In genomic region chr7:22786290-22786932, GRCh38 we compare ENCODE assay signal across 25 cellular contexts. TPM values are rescaled to one million over a fixed set of nuclear protein-coding genes. Genes with fewer than 3 reads are reported as not detected.
DNase-seq lines count a peak whose midpoint lies in the region; ATAC-seq and TF ChIP-seq lines count a peak whose summit lies in the region.
"Had no signal": no experiment of that assay in that cellular context is flagged by ENCODE, and none has a peak within 500 bp of the region (broad histone marks: within the 10 kb centered on the region; RNA-seq: fewer than 3 reads in every experiment).

No MANE protein-coding gene starts in this region.

- H3K4me1 Mint-ChIP-seq in activated T-helper 1 cell treated with anti-CD3 and anti-CD28 coated beads, Interleukin-12 subunit alpha, Interleukin-12 subunit beta, Interleukin-2, Interleukin-4 antibody, amounts not matched to agents 30 ng/mL and 10 ng/mL and 1 ng/mL, durations not matched to agents 14 hours and 24 hours and 36 hours (ENCODE audit: low read depth), result no peaks in the 10 kb centered on the region
- H3K4me1 Mint-ChIP-seq: activated CD4-positive, alpha-beta memory T cell treated with anti-CD3 and anti-CD28 coated beads, Interleukin-2, amount 10 ng/mL, durations not matched to agents 7 days and 5 days; activated naive CD8-positive, alpha-beta T cell treated with anti-CD3 and anti-CD28 coated beads, Interleukin-2, amount 50 U/mL, for 24 hours; CD14-positive monocyte; neural crest cell had no signal

- H3K27ac Mint-ChIP-seq in activated T-helper 1 cell treated with anti-CD3 and anti-CD28 coated beads, Interleukin-12 subunit alpha, Interleukin-12 subunit beta, Interleukin-2, Interleukin-4 antibody, amounts not matched to agents 30 ng/mL and 10 ng/mL and 1 ng/mL, durations not matched to agents 14 hours and 24 hours and 36 hours, result no peak overlapping the region
- H3K27ac Mint-ChIP-seq: activated CD4-positive, alpha-beta memory T cell treated with anti-CD3 and anti-CD28 coated beads, Interleukin-2, amount 10 ng/mL, durations not matched to agents 7 days and 5 days; activated naive CD8-positive, alpha-beta T cell treated with anti-CD3 and anti-CD28 coated beads, Interleukin-2, amount 50 U/mL, for 24 hours; CD14-positive monocyte; stimulated activated naive B cell treated with anti-CD40 and anti-IgM and Interleukin-4, amounts not matched to agents 10 μg/mL and 1 μg/mL and 100 μg/mL, for 72 hours had no signal

- peaks cover 11% of the 10 kb centered on the region for H3K27me3 Mint-ChIP-seq in activated T-helper 1 cell treated with anti-CD3 and anti-CD28 coated beads, Interleukin-12 subunit alpha, Interleukin-12 subunit beta, Interleukin-2, Interleukin-4 antibody, amounts not matched to agents 30 ng/mL and 10 ng/mL and 1 ng/mL, durations not matched to agents 14 hours and 24 hours and 36 hours (ENCODE audit: insufficient read depth)
- H3K27me3 Mint-ChIP-seq: activated naive CD8-positive, alpha-beta T cell treated with anti-CD3 and anti-CD28 coated beads, Interleukin-2, amount 50 U/mL, for 24 hours; stimulated activated naive B cell treated with anti-CD40 and anti-IgM and Interleukin-4, amounts not matched to agents 10 μg/mL and 1 μg/mL and 100 μg/mL, for 72 hours had no signal

- peak; percentile 84 for ATAC-seq in left colon
- no peak for ATAC-seq in HG02885 (IDR thresholded peaks at IDR 0.05; ENCODE audit: poor library complexity, unreplicated experiment)
- ATAC-seq: activated naive CD8-positive, alpha-beta T cell treated with anti-CD3 and anti-CD28 coated beads, Interleukin-2, amount 50 U/mL, for 24 hours; GM12878; stimulated activated naive B cell treated with anti-CD40 and anti-IgM and Interleukin-4, amounts not matched to agents 10 μg/mL and 1 μg/mL and 100 μg/mL, for 72 hours had no signal

- peak overlapping the region; percentile 7 for H3K27ac ChIP-seq in 22Rv1
- H3K27ac ChIP-seq: uterus had no signal

- H3K36me3 Mint-ChIP-seq in activated T-helper 1 cell treated with anti-CD3 and anti-CD28 coated beads, Interleukin-12 subunit alpha, Interleukin-12 subunit beta, Interleukin-2, Interleukin-4 antibody, amounts not matched to agents 30 ng/mL and 10 ng/mL and 1 ng/mL, durations not matched to agents 14 hours and 24 hours and 36 hours (ENCODE audit: low read depth), result no peaks in the 10 kb centered on the region
- H3K36me3 Mint-ChIP-seq: CD14-positive monocyte; stimulated activated naive B cell treated with anti-CD40 and anti-IgM and Interleukin-4, amounts not matched to agents 10 μg/mL and 1 μg/mL and 100 μg/mL, for 72 hours had no signal

- intact Hi-C loops in left colon (cut with DNase I, micrococcal nuclease), result loop anchor here in 1 of 2 donors (10.0 kb wide), 1 partner anchor 232 kb away; no protein-coding TSS in a partner anchor
- intact Hi-C loops in activated T-helper 1 cell treated with anti-CD3 and anti-CD28 coated beads, Interleukin-12 subunit alpha, Interleukin-12 subunit beta, Interleukin-2, Interleukin-4 antibody, amounts not matched to agents 30 ng/mL and 10 ng/mL and 1 ng/mL, durations not matched to agents 14 hours and 24 hours and 36 hours (cut with micrococcal nuclease), result no loop called here

- no peak overlapping the region for H3K4me3 Mint-ChIP-seq in activated T-helper 1 cell treated with anti-CD3 and anti-CD28 coated beads, Interleukin-12 subunit alpha, Interleukin-12 subunit beta, Interleukin-2, Interleukin-4 antibody, amounts not matched to agents 30 ng/mL and 10 ng/mL and 1 ng/mL, durations not matched to agents 14 hours and 24 hours and 36 hours
- H3K4me3 Mint-ChIP-seq: activated CD4-positive, alpha-beta memory T cell treated with anti-CD3 and anti-CD28 coated beads, Interleukin-2, amount 10 ng/mL, durations not matched to agents 7 days and 5 days; activated naive CD8-positive, alpha-beta T cell treated with anti-CD3 and anti-CD28 coated beads, Interleukin-2, amount 50 U/mL, for 24 hours; CD14-positive monocyte; neural crest cell; stimulated activated naive B cell treated with anti-CD40 and anti-IgM and Interleukin-4, amounts not matched to agents 10 μg/mL and 1 μg/mL and 100 μg/mL, for 72 hours had no signal

- DNase-seq in DMS53 treated with DMSO at 0.1 percent for 48 hours (lab: John Stamatoyannopoulos, UW; ENCODE audit: unreplicated experiment) (peak; percentile 100), NCI-H146 (lab: John Stamatoyannopoulos, UW) (peak; percentile 94), left colon (no peak), RPMI8226 (no peak)
- no peak for DNase-seq in activated T-helper 1 cell treated with anti-CD3 and anti-CD28 coated beads, Interleukin-12 subunit alpha, Interleukin-12 subunit beta, Interleukin-2, Interleukin-4 antibody, amounts not matched to agents 30 ng/mL and 10 ng/mL and 1 ng/mL, durations not matched to agents 14 hours and 24 hours and 36 hours (ENCODE audit: low spot score)
- DNase-seq in activated CD8-positive, alpha-beta memory T cell treated with anti-CD3 and anti-CD28 coated beads, Interleukin-2, amount 50 U/mL, for 48 hours, result no peak
- DNase-seq: activated CD4-positive, alpha-beta memory T cell treated with anti-CD3 and anti-CD28 coated beads, Interleukin-2, amount 10 ng/mL, durations not matched to agents 7 days and 5 days; activated gamma-delta T cell; activated naive CD8-positive, alpha-beta T cell treated with anti-CD3 and anti-CD28 coated beads, Interleukin-2, amount 50 U/mL, for 24 hours; activated T-cell treated with anti-CD3 and anti-CD28 coated beads for 4 hours; cerebellar nuclear complex; erythroblast; foreskin fibroblast; KBM-7; NCI-H2029; NCI-H446 treated with DMSO at 0.1 percent for 48 hours; stimulated activated naive B cell treated with anti-CD40 and anti-IgM and Interleukin-4, amounts not matched to agents 10 μg/mL and 1 μg/mL and 100 μg/mL, for 72 hours; T1000; uterus had no signal

- no peak for TF ChIP-seq CTCF in 22Rv1 (IDR thresholded peaks at IDR 0.05)

- no peaks in the 10 kb centered on the region for H3K9me3 Mint-ChIP-seq in activated T-helper 1 cell treated with anti-CD3 and anti-CD28 coated beads, Interleukin-12 subunit alpha, Interleukin-12 subunit beta, Interleukin-2, Interleukin-4 antibody, amounts not matched to agents 30 ng/mL and 10 ng/mL and 1 ng/mL, durations not matched to agents 14 hours and 24 hours and 36 hours
- H3K9me3 Mint-ChIP-seq: activated CD4-positive, alpha-beta memory T cell treated with anti-CD3 and anti-CD28 coated beads, Interleukin-2, amount 10 ng/mL, durations not matched to agents 7 days and 5 days; activated naive CD8-positive, alpha-beta T cell treated with anti-CD3 and anti-CD28 coated beads, Interleukin-2, amount 50 U/mL, for 24 hours; CD14-positive monocyte; neural crest cell; stimulated activated naive B cell treated with anti-CD40 and anti-IgM and Interleukin-4, amounts not matched to agents 10 μg/mL and 1 μg/mL and 100 μg/mL, for 72 hours had no signal

RNA-seq across cellular contexts. Expression of gene TOMM7, which starts 36.2 kb away (rescaled TPM):
- 100 to 1,000 TPM; 207 to 251 TPM for total RNA-seq in left colon
- 187 and 225 TPM in 2 replicates for total RNA-seq in activated T-helper 1 cell treated with anti-CD3 and anti-CD28 coated beads, Interleukin-12 subunit alpha, Interleukin-12 subunit beta, Interleukin-2, Interleukin-4 antibody, amounts not matched to agents 30 ng/mL and 10 ng/mL and 1 ng/mL, durations not matched to agents 14 hours and 24 hours and 36 hours

RNA-seq across cellular contexts. Expression of gene IL6, which starts 59.4 kb away (rescaled TPM):
- under 1 TPM; 0.34 to 0.76 TPM for total RNA-seq in left colon
- total RNA-seq in activated T-helper 1 cell treated with anti-CD3 and anti-CD28 coated beads, Interleukin-12 subunit alpha, Interleukin-12 subunit beta, Interleukin-2, Interleukin-4 antibody, amounts not matched to agents 30 ng/mL and 10 ng/mL and 1 ng/mL, durations not matched to agents 14 hours and 24 hours and 36 hours, result 0.32 and 0.54 TPM in 2 replicates
- total RNA-seq: GM12878, neural crest cell, temporal lobe had no signal

Comparison
In these comparisons a context has a peak if more than half of its experiments do, and no peak if none do; other contexts are left out.
1. DNase-seq: peak in DMS53 treated with DMSO at 0.1 percent for 48 hours (single experiment) and NCI-H146 (single experiment); none in left colon (0 of 2), activated T-helper 1 cell treated with anti-CD3 and anti-CD28 coated beads, Interleukin-12 subunit alpha, Interleukin-12 subunit beta, Interleukin-2, Interleukin-4 antibody, amounts not matched to agents 30 ng/mL and 10 ng/mL and 1 ng/mL, durations not matched to agents 14 hours and 24 hours and 36 hours (single experiment), activated CD8-positive, alpha-beta memory T cell treated with anti-CD3 and anti-CD28 coated beads, Interleukin-2, amount 50 U/mL, for 48 hours (single experiment) and RPMI8226 (single experiment).